In the genomic region with DNA sequence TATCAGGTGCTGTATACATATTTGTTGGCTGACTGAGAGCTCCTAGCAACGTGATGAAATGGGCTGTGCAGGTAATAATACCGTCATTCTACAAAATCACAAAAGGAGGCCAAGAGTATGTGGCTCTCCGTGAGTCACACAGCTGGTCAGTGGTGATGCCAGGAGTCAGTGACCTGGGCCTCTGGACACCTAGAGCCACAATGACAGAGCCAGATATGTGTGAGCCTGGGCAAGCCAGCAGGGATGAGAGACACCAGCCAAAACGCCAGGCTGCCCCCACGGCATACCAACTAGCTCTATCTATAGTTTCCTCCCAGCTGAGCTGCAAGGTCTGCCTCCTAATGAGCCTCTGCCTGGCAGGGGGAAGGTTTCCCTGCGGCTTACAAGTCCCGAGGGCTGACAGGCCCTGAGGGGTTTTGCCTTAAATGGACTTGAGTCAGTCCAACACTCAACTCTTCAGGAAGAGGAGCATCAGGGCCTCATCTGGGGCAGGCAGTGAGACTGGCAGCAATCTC, we compare ENCODE assay signal across 10 cellular contexts.
A peak's percentile ranks its signal among the peaks of the same experiment; 100 is the strongest.
DNase-seq lines count a peak whose midpoint lies in the region; ATAC-seq, FAIRE-seq and TF ChIP-seq lines count a peak whose summit lies in the region.
"Had no signal": no experiment of that assay in that cellular context is flagged by ENCODE, and none has a peak within 500 bp of the region (broad histone marks: within the 10 kb centered on the region; RNA-seq: fewer than 3 reads in every experiment).

No MANE protein-coding gene starts in this region.

- H3F3A ChIP-seq in SK-N-SH (replicated peaks; ENCODE audit: insufficient read depth): no peaks in the 10 kb centered on the region

- TF ChIP-seq EP300 in SK-N-SH (IDR thresholded peaks at IDR 0.05; ENCODE audit: borderline replicate concordance in 1 of 2, low read depth in 1 of 2, low read length in 1 of 2): no peak

- in situ Hi-C loops in gastrocnemius medialis (cut with MboI; ENCODE audit: low sequenced_read_pairs in 4 of 4): loop anchor here in 3 of 4 donors (5.0 to 25.0 kb wide), 2 partner anchors 83 to 243 kb away; a partner anchor contains a TSS

- no peak overlapping the region for H3K27ac ChIP-seq in SK-N-SH (ENCODE audit: low read depth in 2 of 2, low read length in 1 of 2)
- no peak overlapping the region for H3K27ac ChIP-seq in endothelial cell of umbilical vein (ENCODE audit: insufficient read depth, low read depth, low read length)
- peak overlapping the region; percentile 61 to 69 (median 66) for H3K27ac ChIP-seq in gastrocnemius medialis

- intact Hi-C loops in endothelial cell of umbilical vein (cut with micrococcal nuclease): loop anchor here (10.0 kb wide), 1 partner anchor 216 kb away; a partner anchor contains a TSS
- intact Hi-C loops in gastrocnemius medialis (cut with DNase I; ENCODE audit: low total_unique reads): loop anchor here (2.0 to 10.0 kb wide), 4 partner anchors 74 to 443 kb away; no protein-coding TSS in a partner anchor

- no TSS peak for BruUV-seq in endothelial cell of umbilical vein (replicated peaks; lab: Mats Ljungman, UMichigan)

- TF ChIP-seq RAD21 in SK-N-SH (IDR thresholded peaks at IDR 0.05; ENCODE audit: low read length): no peak

- peak overlapping the region; percentile 69 for H2AFZ ChIP-seq in SK-N-SH (ENCODE audit: low read depth)
- H2AFZ ChIP-seq in endothelial cell of umbilical vein (ENCODE audit: low read depth, low read length): no peak overlapping the region

- CTCF ChIA-PET in SK-N-SH (lab: Yijun Ruan, JAX) (interaction anchor here (0.9 to 9.0 kb wide), 9 partner anchors 10 to 249 kb away, joined by 3 to 200 read pairs (median 11); a partner anchor contains a TSS), endothelial cell of umbilical vein (lab: Charles Lee) (interaction anchor here (0.7 to 26.6 kb wide), 12 partner anchors 10 to 441 kb away, joined by 3 to 552 read pairs (median 6); no protein-coding TSS in a partner anchor)

- no peak for DNase-seq in SK-N-SH
- peak; percentile 88 for DNase-seq in RCC 7860 (ENCODE audit: low spot score)
- no peak for DNase-seq in endothelial cell of umbilical vein (ENCODE audit: low read depth, low spot score)
- DNase-seq in gastrocnemius medialis: peak; percentile 25 to 52
- DNase-seq in middle frontal gyrus (ENCODE audit: extremely low spot score, low spot score): no peak
- DNase-seq: NCI-H748 treated with DMSO at 0.1 percent for 48 hours had no signal

- H3K9me3 ChIP-seq in SK-N-SH (no peaks in the 10 kb centered on the region), endothelial cell of umbilical vein (replicated peaks; ENCODE audit: control insufficient read depth, insufficient read depth, low read length) (no peaks in the 10 kb centered on the region), gastrocnemius medialis (no peaks in the 10 kb centered on the region)
- H3K9me3 ChIP-seq: stomach had no signal

- no peaks in the 10 kb centered on the region for H3K36me3 ChIP-seq in SK-N-SH (replicated peaks in 1 of 2; ENCODE audit: control insufficient read depth in 1 of 2, insufficient read depth in 2 of 2, low read length in 1 of 2)
- H3K36me3 ChIP-seq in endothelial cell of umbilical vein (ENCODE audit: control insufficient read depth in 2 of 2, extremely low read depth in 1 of 2, insufficient read depth in 2 of 2, low read length in 2 of 2): peaks cover 0 to 5% of the 10 kb centered on the region in 2 experiments
- no peaks in the 10 kb centered on the region for H3K36me3 ChIP-seq in gastrocnemius medialis
- H3K36me3 ChIP-seq: stomach had no signal

- H3K9ac ChIP-seq in SK-N-SH (no peak overlapping the region), endothelial cell of umbilical vein (replicated peaks; ENCODE audit: extremely low read depth, insufficient read depth, low read length) (no peak overlapping the region)

- TF ChIP-seq CTCF in SK-N-SH (IDR thresholded peaks at IDR 0.05) (no peak), endothelial cell of umbilical vein (IDR thresholded peaks at IDR 0.05; ENCODE audit: extremely low read depth in 1 of 2, insufficient read depth in 1 of 2, low read depth in 1 of 2, low read length in 2 of 2) (no peak), gastrocnemius medialis (IDR thresholded peaks at IDR 0.05 in 4 of 5, conservative IDR thresholded peaks at IDR 0.05 in 1 of 5) (no peak)

- TF ChIP-seq POLR2A in endothelial cell of umbilical vein (IDR thresholded peaks at IDR 0.05; ENCODE audit: low read depth, low read length): no peak
- no peak for TF ChIP-seq POLR2A in gastrocnemius medialis (IDR thresholded peaks at IDR 0.05)

- H3K27me3 ChIP-seq in SK-N-SH (ENCODE audit: insufficient read depth) (no peaks in the 10 kb centered on the region), endothelial cell of umbilical vein (ENCODE audit: control insufficient read depth in 2 of 2, insufficient read depth in 2 of 2, low read length in 2 of 2) (no peaks in the 10 kb centered on the region), gastrocnemius medialis (no peaks in the 10 kb centered on the region)
- H3K27me3 ChIP-seq: stomach had no signal

- ATAC-seq in SK-N-SH treated with all-trans-retinoic acid at 6 μM for 48 hours: no peak; the same call in 2 of the 3 replicates
- ATAC-seq in gastrocnemius medialis: peak; percentile 56 to 76
- no peak for ATAC-seq in GM18867 (IDR thresholded peaks at IDR 0.05; ENCODE audit: unreplicated experiment)
- ATAC-seq in HG03159 (IDR thresholded peaks at IDR 0.05; ENCODE audit: unreplicated experiment): no peak

- no peaks in the 10 kb centered on the region for H4K20me1 ChIP-seq in SK-N-SH (ENCODE audit: insufficient read depth)
- H4K20me1 ChIP-seq in endothelial cell of umbilical vein (replicated peaks; ENCODE audit: control insufficient read depth, extremely low read depth, insufficient read depth, low read length): no peaks in the 10 kb centered on the region

- H3K9me2 ChIP-seq in SK-N-SH: no peaks in the 10 kb centered on the region

- FAIRE-seq in RCC 7860 (lab: Jason Lieb, UNC) (peak; percentile 26), endothelial cell of umbilical vein (lab: Jason Lieb, UNC) (peak; percentile 58)

- H3K9me1 ChIP-seq in endothelial cell of umbilical vein (replicated peaks; ENCODE audit: control insufficient read depth, extremely low read depth, insufficient read depth, low read length): no peaks in the 10 kb centered on the region

- 79% methylated on average over 4 of the region's 7 CpGs for WGBS in SK-N-SH (ENCODE audit: low lambda C conversion rate)

- H3K4me2 ChIP-seq in SK-N-SH: 0 out of 2 replicates have a peak overlapping the region, but pooled peaks have one; percentile 13
- no peak overlapping the region for H3K4me2 ChIP-seq in endothelial cell of umbilical vein (ENCODE audit: insufficient read depth, low read length)

- H3K4me1 ChIP-seq in SK-N-SH (ENCODE audit: control insufficient read depth in 1 of 2, insufficient read depth in 2 of 2, low read depth in 1 of 2, low read length in 1 of 2) (peaks cover 13 to 14% of the 10 kb centered on the region in 2 experiments; a peak in 3 of 4 replicates), endothelial cell of umbilical vein (ENCODE audit: control insufficient read depth, extremely low read depth, insufficient read depth, low read length) (peaks cover 19% of the 10 kb centered on the region), gastrocnemius medialis (peaks cover 11 to 22% of the 10 kb centered on the region in 2 donors)

- dilution Hi-C loops in endothelial cell of umbilical vein (cut with MboI; ENCODE audit: extremely low pct_ligation_motif_present, low sequenced_read_pairs): no loop called here

- no peaks in the 10 kb centered on the region for H3K79me2 ChIP-seq in SK-N-SH (ENCODE audit: insufficient read depth)
- H3K79me2 ChIP-seq in endothelial cell of umbilical vein (ENCODE audit: control insufficient read depth, insufficient read depth, low read length): no peaks in the 10 kb centered on the region

- no peak overlapping the region for H3K4me3 ChIP-seq in SK-N-SH (ENCODE audit: low read depth in 2 of 2, low read length in 1 of 2)
- H3K4me3 ChIP-seq in endothelial cell of umbilical vein (replicated peaks in 1 of 3; ENCODE audit: insufficient read depth in 1 of 3, low read depth in 1 of 3, low read length in 3 of 3): no peak overlapping the region
- no peak overlapping the region for H3K4me3 ChIP-seq in gastrocnemius medialis
- H3K4me3 ChIP-seq: stomach had no signal

- POLR2A ChIA-PET in SK-N-SH (lab: Yijun Ruan, JAX) (no interaction called here), endothelial cell of umbilical vein (lab: Charles Lee) (no interaction called here)

TF ChIP-seq in SK-N-SH, 30 proteins besides CTCF, POLR2A, EP300 and RAD21:
- TF ChIP-seq TEAD4 (IDR thresholded peaks at IDR 0.05; ENCODE audit: borderline replicate concordance, insufficient read depth): no peak
- TF ChIP-seq SMC3 (IDR thresholded peaks at IDR 0.05; ENCODE audit: low read depth, low read length): no peak
- TF ChIP-seq NFIC (IDR thresholded peaks at IDR 0.05; ENCODE audit: borderline replicate concordance): no peak
- TF ChIP-seq FOSL2 (IDR thresholded peaks at IDR 0.05; ENCODE audit: borderline replicate concordance, low read depth): no peak
- TF ChIP-seq NRF1 (IDR thresholded peaks at IDR 0.05; ENCODE audit: low read depth, low read length): no peak
- no peak for TF ChIP-seq CHD2 (IDR thresholded peaks at IDR 0.05; ENCODE audit: low read length, partially characterized antibody)
TF ChIP-seq in SK-N-SH: peak in this region for 0.

TF ChIP-seq in SK-N-SH treated with all-trans-retinoic acid at 6 μM for 48 hours, 23 proteins besides CTCF, POLR2A, EP300 and RAD21 (continues in another document):
- no peak for TF ChIP-seq ARNTL (CRISPR knock-in tag; IDR thresholded peaks at IDR 0.05; ENCODE audit: borderline replicate concordance, low read depth)
- no peak for TF ChIP-seq BACH2 (CRISPR knock-in tag; IDR thresholded peaks at IDR 0.05; ENCODE audit: borderline replicate concordance)
- no peak for TF ChIP-seq ZNF565 (CRISPR knock-in tag; conservative IDR thresholded peaks at IDR 0.05; ENCODE audit: low read depth)

TF ChIP-seq in endothelial cell of umbilical vein, 7 proteins besides CTCF, POLR2A, EP300 and RAD21:
- TF ChIP-seq JUN (IDR thresholded peaks at IDR 0.05; ENCODE audit: borderline replicate concordance, insufficient read depth, insufficient read length, low read depth): no peak
- TF ChIP-seq, protein P1, sequence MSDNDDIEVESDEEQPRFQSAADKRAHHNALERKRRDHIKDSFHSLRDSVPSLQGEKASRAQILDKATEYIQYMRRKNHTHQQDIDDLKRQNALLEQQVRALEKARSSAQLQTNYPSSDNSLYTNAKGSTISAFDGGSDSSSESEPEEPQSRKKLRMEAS (IDR thresholded peaks at IDR 0.05; ENCODE audit: insufficient read depth, insufficient read length): no peak
- no peak for TF ChIP-seq POLR2AphosphoS5 (IDR thresholded peaks at IDR 0.05; ENCODE audit: insufficient read depth, low read depth, low read length)
- no peak for TF ChIP-seq EZH2 (IDR thresholded peaks at IDR 0.05; ENCODE audit: borderline replicate concordance, low read depth, low read length, severe bottlenecking)
- TF ChIP-seq GATA2 (IDR thresholded peaks at IDR 0.05; ENCODE audit: insufficient read depth, insufficient read length, low read depth, low read length): no peak
- no peak for TF ChIP-seq MYC (IDR thresholded peaks at IDR 0.05; ENCODE audit: low read depth, low read length)
- TF ChIP-seq FOS (IDR thresholded peaks at IDR 0.05; ENCODE audit: borderline replicate concordance, insufficient read depth, low read length): no peak

Comparison
In these comparisons a context has a peak if more than half of its experiments do, and no peak if none do; other contexts are left out.
1. DNase-seq: peak in RCC 7860 (single experiment) and gastrocnemius medialis (2 of 2); none in SK-N-SH (single experiment), endothelial cell of umbilical vein (single experiment) and middle frontal gyrus (single experiment).
2. H3K27ac ChIP-seq: peak in gastrocnemius medialis (4 of 4); none in SK-N-SH (0 of 2) and endothelial cell of umbilical vein (single experiment).
3. ATAC-seq: peak in gastrocnemius medialis (2 of 2); none in SK-N-SH treated with all-trans-retinoic acid at 6 μM for 48 hours (single experiment), GM18867 (single experiment) and HG03159 (single experiment).